ENCODE assay signal across 8 cellular contexts in the genomic region with DNA sequence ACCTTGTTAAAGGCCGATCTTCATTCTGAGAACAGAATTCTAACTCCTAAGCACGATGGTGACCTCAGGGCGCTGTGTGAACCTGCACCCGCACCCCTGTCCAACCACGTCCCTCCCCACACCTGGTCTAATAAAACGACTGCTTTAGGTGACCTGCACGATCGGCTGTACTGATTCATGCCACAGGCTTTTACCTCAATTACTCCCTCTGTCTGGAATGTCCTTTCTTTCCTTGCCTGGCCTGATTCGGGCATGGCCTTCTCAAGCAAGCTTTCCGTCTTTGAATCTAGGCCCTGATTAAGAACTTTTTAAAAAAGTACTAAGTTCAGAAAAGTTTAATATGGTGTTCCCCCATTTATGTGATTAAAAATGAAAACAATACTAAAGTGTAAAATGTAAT. TPM values are rescaled to one million over a fixed set of nuclear protein-coding genes. Genes with fewer than 3 reads are reported as not detected.
DNase-seq lines count a peak whose midpoint lies in the region; ATAC-seq, FAIRE-seq and TF ChIP-seq lines count a peak whose summit lies in the region.

No MANE protein-coding gene starts in this region.

- H3K27me3 ChIP-seq in K562 (ENCODE audit: control insufficient read depth in 2 of 2, insufficient read depth in 2 of 2, low read length in 2 of 2) (no peaks in the 10 kb centered on the region), thyroid gland (no peaks in the 10 kb centered on the region)

- intact Hi-C loops in K562 (cut with micrococcal nuclease), result loop anchor here (5.0 kb wide), 1 partner anchor 973 kb away; no protein-coding TSS in a partner anchor
- intact Hi-C loops in left colon (cut with DNase I, micrococcal nuclease), result no loop called here
- intact Hi-C loops in thyroid gland (cut with DNase I), result no loop called here

- no peaks in the 10 kb centered on the region for H3K9me1 ChIP-seq in K562 (ENCODE audit: control insufficient read depth, insufficient read depth, low read length)

- peak overlapping the region; percentile 98 to 99 for H3K9ac ChIP-seq in K562 (ENCODE audit: insufficient read depth in 1 of 2, low read depth in 2 of 2, low read length in 2 of 2)

- in situ Hi-C loops in K562 (cut with MboI), result no loop called here

- H3K4me2 ChIP-seq in K562 (ENCODE audit: insufficient read depth, low read length), result peak overlapping the region; percentile 99

- DNase-seq in AG20443 (ENCODE audit: low spot score) (peak; percentile 32), K562 (ENCODE audit: extremely low read depth in 1 of 4, low spot score in 3 of 4) (peak; percentile 33 to 42 (median 36)), left colon (peak; percentile 16 to 37), thyroid gland (peak; percentile 5 to 12), HuH-7 (ENCODE audit: low spot score) (no peak), retina (no peak), NCI-H510A (lab: John Stamatoyannopoulos, UW) (no peak)

- POLR2A ChIA-PET in K562 (lab: Yijun Ruan, JAX), result interaction anchor here (0.6 to 2.7 kb wide), 11 partner anchors 9 to 457 kb away, joined by 3 to 17 read pairs (median 4); no protein-coding TSS in a partner anchor

- no peaks in the 10 kb centered on the region for H3K36me3 Mint-ChIP-seq in IgD-negative memory B cell

- H3K4me3 ChIP-seq in K562 (peak overlapping the region; percentile 94), thyroid gland (replicated peaks in 1 of 3) (peak overlapping the region; percentile 30 to 80 (median 74))

- TF ChIP-seq RAD21 in K562 (CRISPR knock-in tag; conservative IDR thresholded peaks at IDR 0.05 in 1 of 2, IDR thresholded peaks at IDR 0.05 in 1 of 2), result no peak

- peaks cover 66% of the 10 kb centered on the region for H3K79me2 ChIP-seq in K562 (ENCODE audit: control insufficient read depth, insufficient read depth, low read length)

- peaks cover 17% of the 10 kb centered on the region for H4K20me1 ChIP-seq in K562 (replicated peaks; ENCODE audit: control insufficient read depth, insufficient read depth, low read length)

- no peaks in the 10 kb centered on the region for H3K9me3 Mint-ChIP-seq in IgD-negative memory B cell

- H3K9me3 ChIP-seq in K562 (replicated peaks; ENCODE audit: control insufficient read depth, insufficient read depth, low read depth, low read length) (no peaks in the 10 kb centered on the region), thyroid gland (no peaks in the 10 kb centered on the region)

- peak overlapping the region; percentile 90 to 100 (median 99) for H3K27ac Mint-ChIP-seq in IgD-negative memory B cell

- peaks cover 2% of the 10 kb centered on the region for H3K27me3 Mint-ChIP-seq in IgD-negative memory B cell

- peaks cover 16 to 29% (median 20%) of the 10 kb centered on the region in 3 donors for H3K4me1 Mint-ChIP-seq in IgD-negative memory B cell

- TF ChIP-seq EP300 in K562 (IDR thresholded peaks at IDR 0.05; ENCODE audit: low read length), result no peak

- TF ChIP-seq POLR2A in K562 (conservative IDR thresholded peaks at IDR 0.05), result no peak
- TF ChIP-seq POLR2A in thyroid gland (IDR thresholded peaks at IDR 0.05), result no peak

- peaks cover 7% of the 10 kb centered on the region; the same call in 1 of the 3 replicates for H3K36me3 ChIP-seq in K562 (ENCODE audit: control insufficient read depth, insufficient read depth, low read length)
- no peaks in the 10 kb centered on the region for H3K36me3 ChIP-seq in thyroid gland

- peak; percentile 9; the same call in 2 of the 3 replicates for ATAC-seq in K562
- peak; percentile 35 for ATAC-seq in left colon

- H3K4me3 Mint-ChIP-seq in IgD-negative memory B cell, result peak overlapping the region; percentile 93 to 99 (median 98)

- CTCF ChIA-PET in K562 (lab: Yijun Ruan, JAX; ENCODE audit: low intra/inter-chr PET ratio), result no interaction called here

- H3K27ac ChIP-seq in K562 (ENCODE audit: extremely low read depth, low read depth, low read length), result peak overlapping the region; percentile 99
- H3K27ac ChIP-seq in thyroid gland, result peak overlapping the region; percentile 86 to 98 (median 93)

- under 1% methylated on average over 10 of the region's 10 CpGs for WGBS in K562 (ENCODE audit: insufficient coverage, low coverage, missing lambda C conversion rate)
- 28 to 29% methylated on average over 10 of the region's 10 CpGs for WGBS in thyroid gland, 2 donors

- FAIRE-seq in K562 (lab: Jason Lieb, UNC), result no peak

- H3K4me1 ChIP-seq in K562 (replicated peaks in 1 of 2; ENCODE audit: control insufficient read depth in 2 of 2, insufficient read depth in 2 of 2, low read length in 2 of 2) (peaks cover 8 to 31% of the 10 kb centered on the region in 2 experiments; a peak in 4 of 5 replicates), thyroid gland (peaks cover 14 to 17% of the 10 kb centered on the region in 2 donors)

- TF ChIP-seq CTCF in K562 (IDR thresholded peaks at IDR 0.05 in 2 of 3, conservative IDR thresholded peaks at IDR 0.05 in 1 of 3; ENCODE audit: insufficient read depth in 2 of 3, low read depth in 1 of 3, low read length in 3 of 3) (no peak), thyroid gland (IDR thresholded peaks at IDR 0.05) (no peak)

- peak overlapping the region; percentile 93; the same call in 1 of the 2 replicates for H2AFZ ChIP-seq in K562 (ENCODE audit: low read depth, low read length)

- no TSS peak for BruUV-seq in K562 (replicated peaks; lab: Mats Ljungman, UMichigan)

TF ChIP-seq in K562, 482 proteins besides CTCF, POLR2A, EP300 and RAD21 (continues in another document):
- TF ChIP-seq ZBTB8A (IDR thresholded peaks at IDR 0.05; ENCODE audit: partially characterized antibody), result peak; percentile 15
- TF ChIP-seq ILF3 (IDR thresholded peaks at IDR 0.05; ENCODE audit: borderline replicate concordance), result 0 out of 2 replicates have a peak, but pooled peaks have one; percentile 73
- TF ChIP-seq ZNF253 (CRISPR knock-in tag; conservative IDR thresholded peaks at IDR 0.05), result no peak
- TF ChIP-seq HDAC3 (IDR thresholded peaks at IDR 0.05; ENCODE audit: borderline replicate concordance, partially characterized antibody), result peak; percentile 22
- TF ChIP-seq, protein P1, sequence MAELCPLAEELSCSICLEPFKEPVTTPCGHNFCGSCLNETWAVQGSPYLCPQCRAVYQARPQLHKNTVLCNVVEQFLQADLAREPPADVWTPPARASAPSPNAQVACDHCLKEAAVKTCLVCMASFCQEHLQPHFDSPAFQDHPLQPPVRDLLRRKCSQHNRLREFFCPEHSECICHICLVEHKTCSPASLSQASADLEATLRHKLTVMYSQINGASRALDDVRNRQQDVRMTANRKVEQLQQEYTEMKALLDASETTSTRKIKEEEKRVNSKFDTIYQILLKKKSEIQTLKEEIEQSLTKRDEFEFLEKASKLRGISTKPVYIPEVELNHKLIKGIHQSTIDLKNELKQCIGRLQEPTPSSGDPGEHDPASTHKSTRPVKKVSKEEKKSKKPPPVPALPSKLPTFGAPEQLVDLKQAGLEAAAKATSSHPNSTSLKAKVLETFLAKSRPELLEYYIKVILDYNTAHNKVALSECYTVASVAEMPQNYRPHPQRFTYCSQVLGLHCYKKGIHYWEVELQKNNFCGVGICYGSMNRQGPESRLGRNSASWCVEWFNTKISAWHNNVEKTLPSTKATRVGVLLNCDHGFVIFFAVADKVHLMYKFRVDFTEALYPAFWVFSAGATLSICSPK (IDR thresholded peaks at IDR 0.05; ENCODE audit: borderline replicate concordance), result no peak
- no peak for TF ChIP-seq KLF10 (CRISPR knock-in tag; IDR thresholded peaks at IDR 0.05)
- no peak for TF ChIP-seq SIRT6 (IDR thresholded peaks at IDR 0.05; ENCODE audit: low read depth, low read length)
- TF ChIP-seq CXXC5 (CRISPR knock-in tag; IDR thresholded peaks at IDR 0.05), result no peak

RNA-seq across cellular contexts. Expression of gene U2SURP, which starts 0.8 kb away (rescaled TPM):
- 114 TPM for polyA plus RNA-seq in IgD-negative memory B cell
- 224 and 739 TPM in 2 replicates for total RNA-seq in K562 (2011; cell fraction: chromatin; rRNA removed; ENCODE audit: low replicate concordance)
- total RNA-seq in K562 (2011; cell fraction: nucleolus; rRNA removed), result 79.4 and 92.0 TPM in 2 replicates
- 184 and 255 TPM in 2 replicates for total RNA-seq in K562 (2011; cell fraction: nucleoplasm; rRNA removed)
- total RNA-seq in K562 (2014; rRNA removed), result 116 and 128 TPM in 2 replicates
- total RNA-seq in K562 (2014; rRNA removed; fragmentation: Illumina TruSeq; extraction: Trizol), result 280 and 375 TPM in 2 replicates
- 193 and 205 TPM in 2 replicates for total RNA-seq in K562 (2015; rRNA removed; fragmentation: Illumina TruSeq; extraction: Trizol)
- total RNA-seq in K562 (2021), result 198 and 199 TPM in 2 replicates
- 108 and 140 TPM in 2 replicates for polyA plus RNA-seq in K562 (2011; rRNA removed)
- 8.8 and 22.2 TPM in 2 replicates for polyA plus RNA-seq in K562 (2011; cell fraction: cytosol; rRNA removed)
- polyA plus RNA-seq in K562 (2011; cell fraction: nucleus; rRNA removed), result 182 and 207 TPM in 2 replicates
- 66.4 and 103 TPM in 2 replicates for polyA plus RNA-seq in K562 (2012)
- 174 and 178 TPM in 2 replicates for polyA plus RNA-seq in K562 (2014; fragmentation: Illumina TruSeq; extraction: Trizol)
- polyA plus RNA-seq in K562 (2014; fragmentation: Nextera tagmentation; extraction: Ambion mirVana), result 100 to 1,000 TPM; 191 to 322 TPM
- 97.8 and 140 TPM in 2 replicates for polyA plus RNA-seq in K562 (2014; rRNA removed)
- 269 and 309 TPM in 2 replicates for polyA minus RNA-seq in K562 (2011; rRNA and poly(A)+ RNA removed)
- 56.3 and 70.0 TPM in 2 replicates for polyA minus RNA-seq in K562 (2011; cell fraction: cytosol; rRNA and poly(A)+ RNA removed)
- polyA minus RNA-seq in K562 (2011; cell fraction: nucleus; rRNA and poly(A)+ RNA removed), result 193 and 346 TPM in 2 replicates
- 10 to 100 TPM; 55.1 to 69.1 TPM for total RNA-seq in left colon
- 100 to 1,000 TPM in 2 of 4 donors, 10 to 100 TPM in 2; 87.8 to 144 (median 102) TPM for total RNA-seq in thyroid gland

RNA-seq across cellular contexts. Expression of gene PAQR9, which starts 37.1 kb away (rescaled TPM):
- polyA plus RNA-seq in IgD-negative memory B cell (not detected), K562 (2011; rRNA removed) (0.12 and 0.39 TPM in 2 replicates), K562 (2014; fragmentation: Illumina TruSeq; extraction: Trizol) (0.21 and 0.22 TPM in 2 replicates), K562 (2014; fragmentation: Nextera tagmentation; extraction: Ambion mirVana) (under 1 TPM; 0.08 to 0.13 TPM), K562 (2014; rRNA removed) (0.33 and 0.47 TPM in 2 replicates)
- total RNA-seq in K562 (2011; cell fraction: chromatin; rRNA removed; ENCODE audit: low replicate concordance), result 0.53 and 1.0 TPM in 2 replicates
- 1.4 and 2.0 TPM in 2 replicates for total RNA-seq in K562 (2011; cell fraction: nucleolus; rRNA removed)
- 0.92 and 1.8 TPM in 2 replicates for total RNA-seq in K562 (2011; cell fraction: nucleoplasm; rRNA removed)
- total RNA-seq in K562 (2014; rRNA removed) (0.27 and 0.29 TPM in 2 replicates), K562 (2014; rRNA removed; fragmentation: Illumina TruSeq; extraction: Trizol) (0.07 and 0.16 TPM in 2 replicates), K562 (2015; rRNA removed; fragmentation: Illumina TruSeq; extraction: Trizol) (0.04 TPM in 1 of 2 replicates, not detected in the other), K562 (2021) (0.40 and 0.58 TPM in 2 replicates), left colon (not detected), thyroid gland (not detected)
- 0.12 and 1.3 TPM in 2 replicates for polyA plus RNA-seq in K562 (2011; cell fraction: cytosol; rRNA removed)
- 0.20 and 1.0 TPM in 2 replicates for polyA plus RNA-seq in K562 (2011; cell fraction: nucleus; rRNA removed)
- 0.11 and 0.31 TPM in 2 replicates for polyA plus RNA-seq in K562 (2012)
- polyA minus RNA-seq in K562 (2011; rRNA and poly(A)+ RNA removed), result 0.18 and 0.39 TPM in 2 replicates
- not detected in 2 replicates for polyA minus RNA-seq in K562 (2011; cell fraction: cytosol; rRNA and poly(A)+ RNA removed)
- 0.27 and 0.56 TPM in 2 replicates for polyA minus RNA-seq in K562 (2011; cell fraction: nucleus; rRNA and poly(A)+ RNA removed)

Comparison
In these comparisons a context has a peak if more than half of its experiments do, and no peak if none do; other contexts are left out.
1. DNase-seq: peak in AG20443 (single experiment), K562 (4 of 4), left colon (2 of 2) and thyroid gland (2 of 2); none in HuH-7 (single experiment), retina (single experiment) and NCI-H510A (single experiment).